ENCODE assay signal across 9 cellular contexts in the genomic region with DNA sequence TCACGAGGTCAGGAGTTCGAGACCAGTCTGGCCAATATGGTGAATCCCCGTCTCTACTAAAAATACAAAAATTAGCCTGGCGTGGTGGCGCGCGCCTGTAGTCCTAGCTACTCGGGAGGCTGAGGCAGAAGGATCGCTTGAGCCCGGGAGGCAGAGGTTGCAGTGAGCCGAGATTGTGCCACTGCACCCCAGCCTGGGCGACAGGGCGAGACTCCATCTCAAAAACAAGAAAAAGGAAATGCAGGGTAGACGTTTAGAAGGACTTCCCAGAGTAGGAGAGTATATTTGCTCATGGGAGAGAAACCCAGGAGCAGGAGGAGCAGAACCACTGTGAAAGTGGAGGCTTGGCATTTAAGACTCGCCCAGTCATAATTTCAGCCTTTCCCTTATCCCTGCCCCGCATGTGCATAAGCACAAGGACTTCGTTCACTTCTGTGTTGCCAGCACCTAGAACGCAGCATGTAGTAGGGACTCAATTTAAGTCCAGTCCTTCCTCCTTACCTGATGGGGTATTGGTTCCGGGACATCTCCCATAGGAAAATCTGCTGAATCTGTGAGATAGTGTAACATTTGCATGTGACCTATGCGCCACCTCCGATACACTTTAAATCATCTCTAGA. TPM values are rescaled to one million over a fixed set of nuclear protein-coding genes. Genes with fewer than 3 reads are reported as not detected.
DNase-seq lines count a peak whose midpoint lies in the region; ATAC-seq, FAIRE-seq and TF ChIP-seq lines count a peak whose summit lies in the region.
"Had no signal": no experiment of that assay in that cellular context is flagged by ENCODE, and none has a peak within 500 bp of the region (broad histone marks: within the 10 kb centered on the region; RNA-seq: fewer than 3 reads in every experiment).

No MANE protein-coding gene starts in this region.

- H3K9me3 ChIP-seq in SU-DHL-6 (ENCODE audit: insufficient read depth, low read length) (no peaks in the 10 kb centered on the region), esophagus squamous epithelium (no peaks in the 10 kb centered on the region), gastrocnemius medialis (no peaks in the 10 kb centered on the region)
- H3K9me3 ChIP-seq: mucosa of descending colon had no signal

- intact Hi-C loops in esophagus squamous epithelium (cut with DNase I), result no loop called here
- intact Hi-C loops in gastrocnemius medialis (cut with DNase I; ENCODE audit: low total_unique reads), result loop anchor here (1.0 to 5.0 kb wide), 5 partner anchors 12 to 383 kb away; a partner anchor contains a TSS

- H3K9me2 ChIP-seq in SU-DHL-6 (replicated peaks; ENCODE audit: insufficient read depth, low read length), result no peaks in the 10 kb centered on the region

- no peaks in the 10 kb centered on the region for H3K79me2 ChIP-seq in SU-DHL-6 (ENCODE audit: insufficient read depth, low read length)

- peak overlapping the region; percentile 70 for H3K9ac ChIP-seq in SU-DHL-6 (ENCODE audit: low read length)

- H3F3A ChIP-seq in SU-DHL-6 (ENCODE audit: insufficient read depth), result peaks cover 29% of the 10 kb centered on the region

- H3K4me3 ChIP-seq in SU-DHL-6 (ENCODE audit: insufficient read depth, low read length, poor library complexity, severe bottlenecking) (peak overlapping the region; percentile 33), esophagus squamous epithelium (peak overlapping the region; percentile 15 to 61 (median 36)), gastrocnemius medialis (peak overlapping the region; percentile 34 to 92 (median 64))
- H3K4me3 ChIP-seq: mucosa of descending colon had no signal

- ATAC-seq in gastrocnemius medialis, result no peak
- no peak for ATAC-seq in HG03159 (IDR thresholded peaks at IDR 0.05; ENCODE audit: unreplicated experiment)
- ATAC-seq in GM19023 (IDR thresholded peaks at IDR 0.05; ENCODE audit: unreplicated experiment), result no peak

- H3K36me3 ChIP-seq in SU-DHL-6 (ENCODE audit: low read length) (no peaks in the 10 kb centered on the region), esophagus squamous epithelium (no peaks in the 10 kb centered on the region), gastrocnemius medialis (no peaks in the 10 kb centered on the region)

- in situ Hi-C loops in gastrocnemius medialis (cut with MboI; ENCODE audit: low sequenced_read_pairs in 4 of 4), result loop anchor here in 2 of 4 donors (5.0 kb wide), 1 partner anchor 33 kb away; no protein-coding TSS in a partner anchor

- TF ChIP-seq CTCF in SU-DHL-6 (IDR thresholded peaks at IDR 0.05; ENCODE audit: insufficient read depth, low read length, poor library complexity, severe bottlenecking), result no peak
- TF ChIP-seq CTCF in esophagus squamous epithelium (IDR thresholded peaks at IDR 0.05), result no peak
- TF ChIP-seq CTCF in gastrocnemius medialis (IDR thresholded peaks at IDR 0.05 in 4 of 5, conservative IDR thresholded peaks at IDR 0.05 in 1 of 5), result no peak

- H2AFZ ChIP-seq in SU-DHL-6 (ENCODE audit: low read depth, low read length, severe bottlenecking), result no peak overlapping the region

- peak overlapping the region; percentile 98 for H3K27ac ChIP-seq in SU-DHL-6 (ENCODE audit: low read depth, low read length)
- H3K27ac ChIP-seq in esophagus squamous epithelium, result peak overlapping the region; percentile 99 to 100 (median 100)
- H3K27ac ChIP-seq in gastrocnemius medialis, result peak overlapping the region; percentile 96 to 99 (median 98)

- H3K4me2 ChIP-seq in SU-DHL-6 (ENCODE audit: low read depth, low read length, poor library complexity, severe bottlenecking), result peak overlapping the region; percentile 53

- no peaks in the 10 kb centered on the region for H3K27me3 ChIP-seq in SU-DHL-6 (ENCODE audit: low read length)
- H3K27me3 ChIP-seq in esophagus squamous epithelium, result no peaks in the 10 kb centered on the region
- H3K27me3 ChIP-seq in gastrocnemius medialis, result no peaks in the 10 kb centered on the region

- H3K4me1 ChIP-seq in esophagus squamous epithelium, result peaks cover 40 to 83% (median 69%) of the 10 kb centered on the region in 3 donors
- H3K4me1 ChIP-seq in gastrocnemius medialis, result peaks cover 55 to 74% of the 10 kb centered on the region in 2 donors

- FAIRE-seq in GM12891 (lab: Jason Lieb, UNC), result peak; percentile 40

- no peaks in the 10 kb centered on the region for H4K20me1 ChIP-seq in SU-DHL-6 (ENCODE audit: low read depth, low read length)

- TF ChIP-seq POLR2A in GM12891 (IDR thresholded peaks at IDR 0.05; ENCODE audit: low read depth, low read length), result no peak
- no peak for TF ChIP-seq POLR2A in esophagus squamous epithelium (IDR thresholded peaks at IDR 0.05)
- no peak for TF ChIP-seq POLR2A in gastrocnemius medialis (IDR thresholded peaks at IDR 0.05)

- WGBS in esophagus squamous epithelium, 2 donors, result 78 to 79% methylated on average over 20 to 21 of the region's 21 CpGs

- DNase-seq in GM12891 (ENCODE audit: insufficient read length, low spot score), result no peak
- DNase-seq in esophagus squamous epithelium (lab: John Stamatoyannopoulos, UW), result no peak
- DNase-seq in gastrocnemius medialis, result no peak
- DNase-seq in activated CD4-positive, alpha-beta T cell treated with anti-CD3 and anti-CD28 coated beads, Interleukin-2, amount 50 U/mL, for 1 hour, result no peak
- DNase-seq in dedifferentiated amniotic fluid mesenchymal stem cell (ENCODE audit: extremely low spot score), result no peak

TF ChIP-seq in GM12891, 5 proteins besides CTCF, POLR2A, EP300 and RAD21:
- no peak for TF ChIP-seq SPI1 (IDR thresholded peaks at IDR 0.05; ENCODE audit: low read depth, low read length)
- no peak for TF ChIP-seq PAX5 (IDR thresholded peaks at IDR 0.05; ENCODE audit: insufficient read depth, low read length, severe bottlenecking)
- no peak for TF ChIP-seq POU2F2 (IDR thresholded peaks at IDR 0.05; ENCODE audit: low read depth, low read length)
- no peak for TF ChIP-seq POLR2AphosphoS5 (IDR thresholded peaks at IDR 0.05; ENCODE audit: low read depth, low read length)
- TF ChIP-seq TAF1 (IDR thresholded peaks at IDR 0.05; ENCODE audit: low read depth, low read length), result no peak

RNA-seq across cellular contexts. Expression of a gene that starts 5.2 kb away (rescaled TPM):
- 23.8 TPM for polyA plus RNA-seq in GM12891 (2012; ENCODE audit: low read depth, missing spikeins)
- total RNA-seq in esophagus squamous epithelium (10 to 100 TPM in 3 of 4 donors, 1 to 10 TPM in 1; 9.1 to 30.1 (median 12.1) TPM), gastrocnemius medialis (100 to 1,000 TPM; 129 to 260 (median 168) TPM)

Comparison
In these comparisons a context has a peak if more than half of its experiments do, and no peak if none do; other contexts are left out.
1. RNA of a gene that starts 5.2 kb away (total RNA-seq): 129 to 260 TPM in gastrocnemius medialis; 9.1 to 30.1 TPM in esophagus squamous epithelium; every median in the first group is over 4 times any median in the second.
2. Peak in every context shown above with its lines, with median percentiles within 50 percentile points of each other: H3K27ac ChIP-seq and H3K4me3 ChIP-seq.